Comparison of ENCODE assay signal across 9 cellular contexts in genomic region chr2:237689569-237690131, GRCh38.
DNase-seq lines count a peak whose midpoint lies in the region; ATAC-seq, FAIRE-seq and TF ChIP-seq lines count a peak whose summit lies in the region.
"Had no signal": no experiment of that assay in that cellular context is flagged by ENCODE, and none has a peak within 500 bp of the region (broad histone marks: within the 10 kb centered on the region; RNA-seq: fewer than 3 reads in every experiment).

No MANE protein-coding gene starts in this region.

- H4K20me1 ChIP-seq in astrocyte (ENCODE audit: insufficient read depth, low read length) = peaks cover 17% of the 10 kb centered on the region

- no peak overlapping the region for H3K4me3 ChIP-seq in astrocyte (ENCODE audit: insufficient read depth, low read depth, low read length)
- H3K4me3 ChIP-seq in lung = no peak overlapping the region
- no peak overlapping the region for H3K4me3 ChIP-seq in upper lobe of right lung
- no peak overlapping the region for H3K4me3 ChIP-seq in trophoblast cell (ENCODE audit: low read depth, low read length)

- H3K27me3 Mint-ChIP-seq in activated naive CD4-positive, alpha-beta T cell treated with anti-CD3 and anti-CD28 coated beads for 36 hours (ENCODE audit: low read depth) = no peaks in the 10 kb centered on the region
- no peaks in the 10 kb centered on the region for H3K27me3 Mint-ChIP-seq in astrocyte (ENCODE audit: low read depth, unreplicated experiment)

- no peak overlapping the region for H4K12ac ChIP-seq in trophoblast cell (ENCODE audit: low read depth, low read length)

- H2BK120ac ChIP-seq in trophoblast cell (ENCODE audit: insufficient read depth, low read length, poor library complexity) = no peak overlapping the region

- H3K9me3 Mint-ChIP-seq in activated naive CD4-positive, alpha-beta T cell treated with anti-CD3 and anti-CD28 coated beads for 36 hours = no peaks in the 10 kb centered on the region
- H3K9me3 Mint-ChIP-seq in activated naive CD4-positive, alpha-beta T cell treated with anti-CD3 and anti-CD28 coated beads, Interleukin-2, amount 50 U/mL, for 72 hours = no peaks in the 10 kb centered on the region
- no peaks in the 10 kb centered on the region for H3K9me3 Mint-ChIP-seq in astrocyte (ENCODE audit: unreplicated experiment)

- no peak overlapping the region for H2BK12ac ChIP-seq in trophoblast cell (ENCODE audit: low read length)

- no peak for FAIRE-seq in astrocyte (lab: Jason Lieb, UNC)

- H2AK5ac ChIP-seq in trophoblast cell (ENCODE audit: low read length) = no peak overlapping the region

- no peak overlapping the region for H4K91ac ChIP-seq in trophoblast cell (ENCODE audit: low read depth, low read length)

- H3K27ac Mint-ChIP-seq in activated naive CD4-positive, alpha-beta T cell treated with anti-CD3 and anti-CD28 coated beads for 36 hours = peak overlapping the region; percentile 21
- H3K27ac Mint-ChIP-seq in activated naive CD4-positive, alpha-beta T cell treated with anti-CD3 and anti-CD28 coated beads, Interleukin-2, amount 50 U/mL, for 72 hours = peak overlapping the region in 1 of 2 donors; percentile 84
- H3K27ac Mint-ChIP-seq in astrocyte (ENCODE audit: unreplicated experiment) = no peak overlapping the region

- H3K4me1 Mint-ChIP-seq in activated naive CD4-positive, alpha-beta T cell treated with anti-CD3 and anti-CD28 coated beads for 36 hours (ENCODE audit: low read depth) = peaks cover 58% of the 10 kb centered on the region
- peaks cover 24% of the 10 kb centered on the region for H3K4me1 Mint-ChIP-seq in astrocyte (ENCODE audit: low read depth, unreplicated experiment)

- H3K27me3 ChIP-seq in astrocyte (ENCODE audit: insufficient read depth, low read length) = no peaks in the 10 kb centered on the region
- no peaks in the 10 kb centered on the region for H3K27me3 ChIP-seq in lung (ENCODE audit: control insufficient read depth, insufficient read depth)
- H3K27me3 ChIP-seq in upper lobe of right lung = no peaks in the 10 kb centered on the region
- no peaks in the 10 kb centered on the region for H3K27me3 ChIP-seq in trophoblast cell (ENCODE audit: insufficient read depth, low read length)

- H3K79me2 ChIP-seq in astrocyte (ENCODE audit: insufficient read depth, low read length) = peaks cover 25% of the 10 kb centered on the region
- H3K79me2 ChIP-seq in trophoblast cell (ENCODE audit: control insufficient read depth, insufficient read depth, low read length, poor library complexity) = peaks cover 21% of the 10 kb centered on the region

- no peak overlapping the region for H2AFZ ChIP-seq in astrocyte (ENCODE audit: low read depth, low read length)
- no peak overlapping the region for H2AFZ ChIP-seq in trophoblast cell (ENCODE audit: insufficient read depth, low read length, poor library complexity)

- H3K4me1 ChIP-seq in astrocyte (ENCODE audit: insufficient read depth, low read length) (peaks cover 48% of the 10 kb centered on the region), lung (ENCODE audit: control insufficient read depth in 2 of 2, insufficient read depth in 2 of 2, low read length in 2 of 2) (peaks cover 25 to 27% of the 10 kb centered on the region in 2 donors), upper lobe of right lung (peaks cover 62% of the 10 kb centered on the region), trophoblast cell (ENCODE audit: control insufficient read depth in 1 of 2, insufficient read depth in 2 of 2, low read length in 2 of 2) (peaks cover 20 to 26% of the 10 kb centered on the region in 2 experiments)

- H3K4me2 ChIP-seq in astrocyte (ENCODE audit: low read length) (peak overlapping the region; percentile 4), trophoblast cell (ENCODE audit: low read length) (no peak overlapping the region)

- WGBS in lung, 2 donors = 21 to 34% methylated on average over 5 of the region's 5 CpGs
- no CpG with 5 or more reads among the region's 5 CpGs for WGBS in trophoblast cell (ENCODE audit: extremely low coverage, insufficient coverage, insufficient read length)

- H3K27ac ChIP-seq in astrocyte (ENCODE audit: low read depth, low read length) = no peak overlapping the region
- H3K27ac ChIP-seq in lung (ENCODE audit: low read depth in 1 of 2, low read length in 1 of 2) = peak overlapping the region; percentile 42 to 95
- peak overlapping the region; percentile 89 for H3K27ac ChIP-seq in upper lobe of right lung
- H3K27ac ChIP-seq in trophoblast cell (ENCODE audit: low read depth, low read length) = no peak overlapping the region

- H4K8ac ChIP-seq in trophoblast cell (ENCODE audit: low read depth, low read length) = no peak overlapping the region

- H3K9me3 ChIP-seq in astrocyte (ENCODE audit: insufficient read depth, low read depth, low read length) (no peaks in the 10 kb centered on the region), lung (ENCODE audit: control insufficient read depth in 2 of 2, insufficient read depth in 1 of 2, low read length in 1 of 2) (no peaks in the 10 kb centered on the region), upper lobe of right lung (no peaks in the 10 kb centered on the region), trophoblast cell (ENCODE audit: insufficient read depth, low read depth, low read length) (no peaks in the 10 kb centered on the region)

- no peak overlapping the region for H3K4me3 Mint-ChIP-seq in activated naive CD4-positive, alpha-beta T cell treated with anti-CD3 and anti-CD28 coated beads for 36 hours
- H3K4me3 Mint-ChIP-seq in astrocyte (ENCODE audit: unreplicated experiment) = peak overlapping the region; percentile 73

- H3K14ac ChIP-seq in trophoblast cell (ENCODE audit: low read length) = no peak overlapping the region

- CTCF ChIA-PET in activated naive CD4-positive, alpha-beta T cell treated with anti-CD3 and anti-CD28 coated beads for 36 hours (lab: Charles Lee) = interaction anchor here (13.1 kb wide), 1 partner anchor 15 kb away, joined by 142 read pairs; no protein-coding TSS in a partner anchor

- TF ChIP-seq CTCF in astrocyte (IDR thresholded peaks at IDR 0.05; ENCODE audit: insufficient read depth, low read depth, low read length) = no peak
- no peak for TF ChIP-seq CTCF in lung (IDR thresholded peaks at IDR 0.05; ENCODE audit: control extremely low read depth, extremely low read depth)
- no peak for TF ChIP-seq CTCF in upper lobe of right lung (IDR thresholded peaks at IDR 0.05)

- H3K4ac ChIP-seq in trophoblast cell (ENCODE audit: low read depth, low read length) = no peak overlapping the region

- peak overlapping the region; percentile 24 for H3K9ac ChIP-seq in astrocyte (ENCODE audit: low read length)
- H3K9ac ChIP-seq in trophoblast cell (ENCODE audit: low read length) = no peak overlapping the region

- DNase-seq in activated naive CD4-positive, alpha-beta T cell treated with anti-CD3 and anti-CD28 coated beads for 36 hours = no peak
- DNase-seq in activated naive CD4-positive, alpha-beta T cell treated with anti-CD3 and anti-CD28 coated beads, Interleukin-2, amount 50 U/mL, for 72 hours (ENCODE audit: low spot score in 2 of 2) = no peak
- no peak for DNase-seq in astrocyte (ENCODE audit: low read depth)
- DNase-seq in lung (ENCODE audit: low spot score) = peak; percentile 73
- DNase-seq in upper lobe of right lung = peak; percentile 85
- no peak for DNase-seq in trophoblast cell
- DNase-seq in left lobe of liver (ENCODE audit: low spot score) = no peak
- DNase-seq in cortex of kidney (lab: John Stamatoyannopoulos, UW) = no peak
- DNase-seq: NCI-H1436 had no signal

- no peak overlapping the region for H3K23ac ChIP-seq in trophoblast cell (ENCODE audit: low read length)

- H3K18ac ChIP-seq in trophoblast cell (ENCODE audit: low read length) = no peak overlapping the region

- H3K79me1 ChIP-seq in trophoblast cell (ENCODE audit: low read length) = peaks cover 20% of the 10 kb centered on the region

- H3K36me3 Mint-ChIP-seq in activated naive CD4-positive, alpha-beta T cell treated with anti-CD3 and anti-CD28 coated beads for 36 hours (ENCODE audit: low read depth) = peaks cover 4% of the 10 kb centered on the region
- peaks cover 21 to 23% of the 10 kb centered on the region in 2 donors for H3K36me3 Mint-ChIP-seq in activated naive CD4-positive, alpha-beta T cell treated with anti-CD3 and anti-CD28 coated beads, Interleukin-2, amount 50 U/mL, for 72 hours
- H3K36me3 Mint-ChIP-seq in astrocyte (ENCODE audit: low read depth, unreplicated experiment) = peaks cover 15% of the 10 kb centered on the region

- ATAC-seq in activated naive CD4-positive, alpha-beta T cell treated with anti-CD3 and anti-CD28 coated beads, Interleukin-2, amount 50 U/mL, for 72 hours = no peak
- ATAC-seq in lung (ENCODE audit: insufficient read depth, low FRiP score) = no peak
- ATAC-seq in upper lobe of right lung = no peak
- no peak for ATAC-seq in left lobe of liver

- no peak overlapping the region for H2BK5ac ChIP-seq in trophoblast cell (ENCODE audit: low read depth, low read length, poor library complexity)

- intact Hi-C loops in activated naive CD4-positive, alpha-beta T cell treated with anti-CD3 and anti-CD28 coated beads for 36 hours (cut with micrococcal nuclease) = loop anchor here (5.0 to 10.0 kb wide), 2 partner anchors 278 to 1145 kb away; partner anchors contain the start of gene UBE2F
- intact Hi-C loops in upper lobe of right lung (cut with DNase I) = no loop called here

- no peaks in the 10 kb centered on the region for H3K36me3 ChIP-seq in astrocyte (ENCODE audit: insufficient read depth, low read length)
- H3K36me3 ChIP-seq in lung (ENCODE audit: control insufficient read depth in 2 of 2, insufficient read depth in 2 of 2, low read length in 2 of 2) = no peaks in the 10 kb centered on the region
- H3K36me3 ChIP-seq in upper lobe of right lung = no peaks in the 10 kb centered on the region
- no peaks in the 10 kb centered on the region for H3K36me3 ChIP-seq in trophoblast cell (ENCODE audit: control insufficient read depth in 1 of 2, insufficient read depth in 2 of 2, low read length in 2 of 2)

Comparison
In these comparisons a context has a peak if more than half of its experiments do, and no peak if none do; other contexts are left out.
1. DNase-seq: peak in lung (single experiment) and upper lobe of right lung (single experiment); none in activated naive CD4-positive, alpha-beta T cell treated with anti-CD3 and anti-CD28 coated beads for 36 hours (single experiment), activated naive CD4-positive, alpha-beta T cell treated with anti-CD3 and anti-CD28 coated beads, Interleukin-2, amount 50 U/mL, for 72 hours (0 of 2), astrocyte (single experiment), trophoblast cell (0 of 2), left lobe of liver (single experiment) and cortex of kidney (single experiment).
2. H3K27ac ChIP-seq: peak in lung (2 of 2) and upper lobe of right lung (single experiment); none in astrocyte (single experiment) and trophoblast cell (single experiment).